8 cellular contexts compared by ENCODE assay signal in the genomic region with DNA sequence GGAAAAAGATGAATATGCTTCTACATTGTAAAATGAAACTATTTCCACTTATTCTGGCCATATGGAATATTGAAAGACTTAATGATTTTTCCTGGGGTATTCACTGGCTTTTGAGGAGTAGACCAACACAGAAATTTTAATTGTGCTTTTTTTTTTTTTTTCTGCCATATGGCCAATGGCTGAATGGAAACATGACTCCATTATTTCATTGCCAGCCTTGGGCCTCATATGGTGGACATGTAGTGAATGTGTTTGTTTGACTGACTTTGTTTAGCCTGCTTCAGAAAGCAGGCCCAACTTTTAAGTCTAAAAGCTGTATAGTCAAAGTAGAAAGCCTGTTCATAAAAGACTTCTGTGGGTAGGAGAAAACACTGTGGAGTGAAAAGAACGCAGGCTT. TPM values are rescaled to one million over a fixed set of nuclear protein-coding genes. Genes with fewer than 3 reads are reported as not detected.
DNase-seq lines count a peak whose midpoint lies in the region; ATAC-seq and TF ChIP-seq lines count a peak whose summit lies in the region.

No MANE protein-coding gene starts in this region.

- H3K27me3 Mint-ChIP-seq in activated T-cell treated with anti-CD3 and anti-CD28 coated beads, Interleukin-2, amount 50 U/mL, for 24 hours, result no peaks in the 10 kb centered on the region
- H3K27me3 Mint-ChIP-seq in nephron progenitor cell (ENCODE audit: low read depth, poor library complexity), result no peaks in the 10 kb centered on the region

- peaks cover 48% of the 10 kb centered on the region for H3K4me1 Mint-ChIP-seq in activated T-cell treated with anti-CD3 and anti-CD28 coated beads, Interleukin-2, amount 50 U/mL, for 24 hours (ENCODE audit: low read depth)
- H3K4me1 Mint-ChIP-seq in nephron progenitor cell, result peaks cover 54% of the 10 kb centered on the region

- H3K9me3 Mint-ChIP-seq in activated T-cell treated with anti-CD3 and anti-CD28 coated beads, Interleukin-2, amount 50 U/mL, for 24 hours, result no peaks in the 10 kb centered on the region
- no peaks in the 10 kb centered on the region for H3K9me3 Mint-ChIP-seq in nephron progenitor cell

- no peak for TF ChIP-seq CTCF in fibroblast of pulmonary artery (IDR thresholded peaks at IDR 0.05; ENCODE audit: low read length, missing control alignments)
- TF ChIP-seq CTCF in nephron progenitor cell (IDR thresholded peaks at IDR 0.05), result no peak

- H3K27ac ChIP-seq in subcutaneous abdominal adipose tissue (ENCODE audit: low read depth, low read length), result peak overlapping the region; percentile 79

- DNase-seq in activated T-cell treated with anti-CD3 and anti-CD28 coated beads, Interleukin-2, amount 50 U/mL, for 24 hours, result no peak
- DNase-seq in activated T-cell treated with anti-CD3 and anti-CD28 coated beads, Interleukin-2, amount 50 U/mL, for 1 hour, result no peak
- DNase-seq in RPMI7951 (ENCODE audit: low read depth), result peak; percentile 42
- no peak for DNase-seq in fibroblast of pulmonary artery (ENCODE audit: low read depth)
- DNase-seq in nephron progenitor cell, result no peak
- DNase-seq in CD1c-positive myeloid dendritic cell (ENCODE audit: extremely low spot score), result no peak

- H3K4me3 ChIP-seq in fibroblast of pulmonary artery (replicated peaks; ENCODE audit: low read depth, low read length) (peak overlapping the region; percentile 36), subcutaneous abdominal adipose tissue (ENCODE audit: low read depth in 1 of 5, low read length in 5 of 5) (peak overlapping the region; percentile 72 to 88 (median 84))

- peaks cover 4 to 57% (median 51%) of the 10 kb centered on the region in 5 donors for H3K4me1 ChIP-seq in subcutaneous abdominal adipose tissue (ENCODE audit: control insufficient read depth in 5 of 5, insufficient read depth in 5 of 5, low read length in 5 of 5)

- ATAC-seq in GM19351 (IDR thresholded peaks at IDR 0.05; ENCODE audit: unreplicated experiment), result no peak

- peak overlapping the region; percentile 92 for H3K4me3 Mint-ChIP-seq in activated T-cell treated with anti-CD3 and anti-CD28 coated beads, Interleukin-2, amount 50 U/mL, for 24 hours
- H3K4me3 Mint-ChIP-seq in nephron progenitor cell, result no peak overlapping the region

- H3K36me3 ChIP-seq in subcutaneous abdominal adipose tissue (ENCODE audit: control insufficient read depth in 5 of 5, insufficient read depth in 5 of 5, low read length in 5 of 5), result no peaks in the 10 kb centered on the region

- H3K27ac Mint-ChIP-seq in activated T-cell treated with anti-CD3 and anti-CD28 coated beads, Interleukin-2, amount 50 U/mL, for 24 hours, result peak overlapping the region; percentile 90
- H3K27ac Mint-ChIP-seq in nephron progenitor cell, result no peak overlapping the region

- no peaks in the 10 kb centered on the region for H3K9me3 ChIP-seq in subcutaneous abdominal adipose tissue (ENCODE audit: control insufficient read depth in 5 of 5, low read length in 5 of 5)

- no peaks in the 10 kb centered on the region for H3K27me3 ChIP-seq in subcutaneous abdominal adipose tissue (ENCODE audit: control insufficient read depth in 5 of 5, insufficient read depth in 4 of 5, low read length in 5 of 5)

- peaks cover 30% of the 10 kb centered on the region for H3K36me3 Mint-ChIP-seq in activated T-cell treated with anti-CD3 and anti-CD28 coated beads, Interleukin-2, amount 50 U/mL, for 24 hours (ENCODE audit: low read depth)
- H3K36me3 Mint-ChIP-seq in nephron progenitor cell (ENCODE audit: low read depth), result no peaks in the 10 kb centered on the region

- H3K9ac ChIP-seq in subcutaneous abdominal adipose tissue (ENCODE audit: low read length in 5 of 5), result peak overlapping the region in 4 of 5 donors; percentile 14 to 87 (median 66)

RNA-seq across cellular contexts. Expression of a gene that starts 2.4 kb away (rescaled TPM):
- 81.7 and 98.8 TPM in 2 replicates for total RNA-seq in RPMI7951 (2014; rRNA removed; shearing (Covaris generic))
